ENCODE assay signal across 13 cellular contexts in genomic region chr2:239283961-239284801, GRCh38.
DNase-seq lines count a peak whose midpoint lies in the region; ATAC-seq, FAIRE-seq and TF ChIP-seq lines count a peak whose summit lies in the region.
"Had no signal": no experiment of that assay in that cellular context is flagged by ENCODE, and none has a peak within 500 bp of the region (broad histone marks: within the 10 kb centered on the region; RNA-seq: fewer than 3 reads in every experiment).

No MANE protein-coding gene starts in this region.

- ATAC-seq in activated T-cell treated with anti-CD3 and anti-CD28 coated beads, Interleukin-2, amount 50 U/mL, for 4 hours = no peak
- ATAC-seq in activated naive CD8-positive, alpha-beta T cell treated with anti-CD3 and anti-CD28 coated beads, Interleukin-2, amount 50 U/mL, for 24 hours = no peak
- ATAC-seq in left lobe of liver = peak; percentile 23
- ATAC-seq in HG02970 (IDR thresholded peaks at IDR 0.05; ENCODE audit: low FRiP score, unreplicated experiment) = no peak

- no peaks in the 10 kb centered on the region for H3K9me3 Mint-ChIP-seq in activated T-cell treated with anti-CD3 and anti-CD28 coated beads, Interleukin-2, amount 50 U/mL, for 4 hours
- no peaks in the 10 kb centered on the region for H3K9me3 Mint-ChIP-seq in activated naive CD8-positive, alpha-beta T cell treated with anti-CD3 and anti-CD28 coated beads, Interleukin-2, amount 50 U/mL, for 24 hours
- H3K9me3 Mint-ChIP-seq: T-cell had no signal

- no peaks in the 10 kb centered on the region for H3K9me3 ChIP-seq in suprapubic skin

- H3K36me3 Mint-ChIP-seq in activated T-cell treated with anti-CD3 and anti-CD28 coated beads, Interleukin-2, amount 50 U/mL, for 4 hours (ENCODE audit: insufficient read depth) = peaks cover 11% of the 10 kb centered on the region
- H3K36me3 Mint-ChIP-seq in activated naive CD8-positive, alpha-beta T cell treated with anti-CD3 and anti-CD28 coated beads, Interleukin-2, amount 50 U/mL, for 24 hours (ENCODE audit: low read depth) = peaks cover 3% of the 10 kb centered on the region

- no peak overlapping the region for H3K27ac ChIP-seq in suprapubic skin

- no peak for TF ChIP-seq EP300 in suprapubic skin (IDR thresholded peaks at IDR 0.05)

- H3K4me3 Mint-ChIP-seq in activated T-cell treated with anti-CD3 and anti-CD28 coated beads, Interleukin-2, amount 50 U/mL, for 4 hours = peak overlapping the region; percentile 75
- peak overlapping the region; percentile 70 for H3K4me3 Mint-ChIP-seq in activated naive CD8-positive, alpha-beta T cell treated with anti-CD3 and anti-CD28 coated beads, Interleukin-2, amount 50 U/mL, for 24 hours

- H3K27ac Mint-ChIP-seq in activated naive CD8-positive, alpha-beta T cell treated with anti-CD3 and anti-CD28 coated beads, Interleukin-2, amount 50 U/mL, for 24 hours = no peak overlapping the region

- peaks cover 27% of the 10 kb centered on the region for H3K4me1 ChIP-seq in suprapubic skin

- DNase-seq in activated T-cell treated with anti-CD3 and anti-CD28 coated beads, Interleukin-2, amount 50 U/mL, for 4 hours = no peak
- no peak for DNase-seq in activated T-cell treated with anti-CD3 and anti-CD28 coated beads for 4 hours
- no peak for DNase-seq in activated naive CD8-positive, alpha-beta T cell treated with anti-CD3 and anti-CD28 coated beads, Interleukin-2, amount 50 U/mL, for 24 hours
- no peak for DNase-seq in left lobe of liver (ENCODE audit: low spot score)
- DNase-seq in suprapubic skin (ENCODE audit: low spot score in 2 of 2) = peak; percentile 55 to 74
- DNase-seq in germinal center (ENCODE audit: low spot score) = no peak
- no peak for DNase-seq in GM19239 (ENCODE audit: insufficient read length, low spot score)
- DNase-seq: anterior cingulate cortex, Karpas-422, NCI-H2029 treated with DMSO at 0.1 percent for 48 hours had no signal

- TF ChIP-seq POLR2A in suprapubic skin (IDR thresholded peaks at IDR 0.05) = no peak

- TF ChIP-seq CTCF in suprapubic skin (IDR thresholded peaks at IDR 0.05) = no peak

- no peaks in the 10 kb centered on the region for H3K36me3 ChIP-seq in suprapubic skin

- H3K4me1 Mint-ChIP-seq in activated T-cell treated with anti-CD3 and anti-CD28 coated beads, Interleukin-2, amount 50 U/mL, for 4 hours (ENCODE audit: low read depth) = peaks cover 58% of the 10 kb centered on the region
- H3K4me1 Mint-ChIP-seq in activated naive CD8-positive, alpha-beta T cell treated with anti-CD3 and anti-CD28 coated beads, Interleukin-2, amount 50 U/mL, for 24 hours = peaks cover 50% of the 10 kb centered on the region

- no peak for FAIRE-seq in GM19239 (lab: Jason Lieb, UNC)
- FAIRE-seq: GM18507 had no signal

- no peak overlapping the region for H3K4me3 ChIP-seq in suprapubic skin

- no peaks in the 10 kb centered on the region for H3K27me3 Mint-ChIP-seq in activated T-cell treated with anti-CD3 and anti-CD28 coated beads, Interleukin-2, amount 50 U/mL, for 4 hours (ENCODE audit: low read depth)
- H3K27me3 Mint-ChIP-seq in activated naive CD8-positive, alpha-beta T cell treated with anti-CD3 and anti-CD28 coated beads, Interleukin-2, amount 50 U/mL, for 24 hours = peaks cover 16% of the 10 kb centered on the region
- H3K27me3 Mint-ChIP-seq: T-cell had no signal

- 93% methylated on average over 8 of the region's 31 CpGs for WGBS in suprapubic skin

- no peaks in the 10 kb centered on the region for H3K27me3 ChIP-seq in suprapubic skin

Comparison
In these comparisons a context has a peak if more than half of its experiments do, and no peak if none do; other contexts are left out.
1. DNase-seq: peak in suprapubic skin (2 of 2); none in activated T-cell treated with anti-CD3 and anti-CD28 coated beads, Interleukin-2, amount 50 U/mL, for 4 hours (single experiment), activated T-cell treated with anti-CD3 and anti-CD28 coated beads for 4 hours (single experiment), activated naive CD8-positive, alpha-beta T cell treated with anti-CD3 and anti-CD28 coated beads, Interleukin-2, amount 50 U/mL, for 24 hours (single experiment), left lobe of liver (single experiment), germinal center (single experiment) and GM19239 (single experiment).